ENCODE assay signal across 29 cellular contexts in genomic region chr9:20564650-20565049, GRCh38.
"Had no signal": no experiment of that assay in that cellular context is flagged by ENCODE, and none has a peak within 500 bp of the region (broad histone marks: within the 10 kb centered on the region; RNA-seq: fewer than 3 reads in every experiment).

No MANE protein-coding gene starts in this region.

- FAIRE-seq: endothelial cell of umbilical vein, pancreas had no signal

- H3K4me3 Mint-ChIP-seq: memory B cell, natural killer cell, neural crest cell had no signal

- H2AFZ ChIP-seq: hepatocyte had no signal

- H3K4me2 ChIP-seq: hepatocyte, smooth muscle cell had no signal

- H3K36me3 ChIP-seq: esophagus muscularis mucosa, gastroesophageal sphincter, heart left ventricle, lower lobe of right lung, neutrophil, pancreas, right atrium auricular region, stomach, thyroid gland, vagina had no signal

- H3K9me3 ChIP-seq: esophagus muscularis mucosa, gastroesophageal sphincter, heart left ventricle, lower lobe of right lung, neutrophil, pancreas, right atrium auricular region, stomach, thyroid gland, vagina had no signal

- H3K27ac ChIP-seq: coronary artery, esophagus muscularis mucosa, foreskin keratinocyte, gastroesophageal sphincter, heart left ventricle, hepatocyte, lower lobe of right lung, neutrophil, pancreas, right atrium auricular region, stomach, vagina had no signal

- H3K27me3 ChIP-seq: esophagus muscularis mucosa, foreskin keratinocyte, gastroesophageal sphincter, heart left ventricle, hepatocyte, neutrophil, pancreas, right atrium auricular region, stomach, thyroid gland, vagina had no signal

- H3K27me3 Mint-ChIP-seq: memory B cell had no signal

- DNase-seq: dermis blood vessel endothelial cell; effector memory CD4-positive, alpha-beta T cell; foreskin keratinocyte; heart left ventricle; left colon; left ventricle myocardium superior; lower lobe of right lung; natural killer cell; pancreas; stimulated activated CD4-positive, alpha-beta T cell treated with anti-CD3 and anti-CD28 coated beads, Interleukin-12 subunit alpha, Interleukin-12 subunit beta, amount 100 ng/mL, for 4 hours; stimulated activated CD4-positive, alpha-beta T cell treated with anti-CD3 and anti-CD28 coated beads, Interleukin-1b, Interleukin-23, amount 100 ng/mL, for 48 hours; stimulated activated CD4-positive, alpha-beta T cell treated with anti-CD3 and anti-CD28 coated beads, Interleukin-4, amount 100 ng/mL, for 1 hour; stimulated activated CD8-positive, alpha-beta memory T cell treated with anti-CD3 and anti-CD28 coated beads, Interleukin-4, amount 100 ng/mL, for 48 hours; stimulated activated naive CD4-positive, alpha-beta T cell treated with Interleukin-2 at 50 U/mL for 16 hours; stomach; thyroid gland; trophoblast cell had no signal

- H3K4me3 ChIP-seq: coronary artery, esophagus muscularis mucosa, gastroesophageal sphincter, heart left ventricle, hepatocyte, lower lobe of right lung, pancreas, right atrium auricular region, smooth muscle cell, stomach, thyroid gland, vagina had no signal

- H3K36me3 Mint-ChIP-seq: memory B cell, natural killer cell had no signal

- H3K9me3 Mint-ChIP-seq: memory B cell, natural killer cell, neural crest cell had no signal

- H3K27ac Mint-ChIP-seq: memory B cell, natural killer cell had no signal

- ATAC-seq: foreskin keratinocyte, gastroesophageal sphincter, heart left ventricle, left colon, left ventricle myocardium superior, lower lobe of right lung, natural killer cell, sciatic nerve had no signal
